In the genomic region with DNA sequence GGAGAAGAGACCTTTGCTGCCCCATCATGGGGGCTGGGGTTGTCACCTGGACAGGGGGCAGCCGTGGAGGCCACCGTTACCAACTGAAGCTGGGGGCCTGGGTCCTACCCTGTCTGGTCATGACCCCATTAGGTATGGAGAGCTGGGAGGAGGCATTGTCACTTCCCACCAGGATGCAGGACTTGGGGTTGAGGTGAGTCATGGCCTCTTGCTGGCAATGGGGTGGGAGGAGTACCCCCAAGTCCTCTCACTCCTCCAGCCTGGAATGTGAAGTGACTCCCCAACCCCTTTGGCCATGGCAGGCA, we compare ENCODE assay signal across 18 cellular contexts. TPM values are rescaled to one million over a fixed set of nuclear protein-coding genes. Genes with fewer than 3 reads are reported as not detected.
DNase-seq lines count a peak whose midpoint lies in the region; ATAC-seq, FAIRE-seq and TF ChIP-seq lines count a peak whose summit lies in the region.
"Had no signal": no experiment of that assay in that cellular context is flagged by ENCODE, and none has a peak within 500 bp of the region (broad histone marks: within the 10 kb centered on the region; RNA-seq: fewer than 3 reads in every experiment).

No MANE protein-coding gene starts in this region.

- no peak for TF ChIP-seq EP300 in H1 (IDR thresholded peaks at IDR 0.05; ENCODE audit: borderline replicate concordance in 1 of 2, low read depth in 2 of 2, low read length in 2 of 2)

- no peaks in the 10 kb centered on the region for H3K9me3 ChIP-seq in H1 (ENCODE audit: insufficient read depth in 2 of 2, low read depth in 1 of 2, low read length in 1 of 2)
- no peaks in the 10 kb centered on the region for H3K9me3 ChIP-seq in spleen
- H3K9me3 ChIP-seq: gastroesophageal sphincter, pancreas, SJSA1 had no signal

- no peak overlapping the region for H3K9ac ChIP-seq in H1 (replicated peaks in 1 of 4; ENCODE audit: extremely low read depth in 1 of 4, low read depth in 3 of 4, low read length in 3 of 4)

- H4K5ac ChIP-seq in H1 (ENCODE audit: insufficient read length, low read depth, low read length) = no peak overlapping the region

- DNase-seq in T-helper 1 cell (no peak), H1 (ENCODE audit: low read depth in 1 of 2, low spot score in 2 of 2) (no peak), spleen (peak; percentile 76), COR-L47 (lab: John Stamatoyannopoulos, UW) (no peak)
- DNase-seq: activated gamma-delta T cell; NCI-H1092 treated with DMSO at 0.1 percent for 48 hours; pancreas; stimulated activated CD4-positive, alpha-beta T cell treated with anti-CD3 and anti-CD28 coated beads, Interleukin-1b, Interleukin-23, amount 100 ng/mL, for 48 hours had no signal

- no peak for FAIRE-seq in H1 (lab: Jason Lieb, UNC)
- FAIRE-seq: pancreas had no signal

- no peak overlapping the region for H3K4ac ChIP-seq in H1 (replicated peaks; ENCODE audit: insufficient read length, low read depth, low read length)

- H3K27me3 Mint-ChIP-seq in T-helper 1 cell treated with Interleukin-12 subunit alpha and Interleukin-12 subunit beta and Interleukin-4 antibody, amounts not matched to agents 30 μg/mL and 1 μg/mL, for 36 hours (ENCODE audit: low read depth) = peaks cover 14% of the 10 kb centered on the region

- H3K23me2 ChIP-seq in H1 (ENCODE audit: low read depth, low read length) = peaks cover 12% of the 10 kb centered on the region; the same call in 1 of the 2 replicates

- CTCF ChIA-PET in H1 (lab: Charles Lee; ENCODE audit: partially characterized antibody) = interaction anchor here (0.7 to 4.4 kb wide), 20 partner anchors 9 to 336 kb away, joined by 3 to 26 read pairs (median 4); a partner anchor contains a TSS

- H3K27me3 ChIP-seq in H1 (replicated peaks in 1 of 4; ENCODE audit: control insufficient read depth in 3 of 4, extremely low read depth in 1 of 4, insufficient read depth in 3 of 4, low read length in 3 of 4) (peaks cover 0 to 3% (median 0%) of the 10 kb centered on the region in 4 experiments; a peak in 2 of 7 replicates), spleen (replicated peaks in 1 of 7) (no peaks in the 10 kb centered on the region)
- H3K27me3 ChIP-seq: gastroesophageal sphincter, pancreas, SJSA1 had no signal

- H3K36me3 Mint-ChIP-seq in T-helper 1 cell treated with Interleukin-12 subunit alpha and Interleukin-12 subunit beta and Interleukin-4 antibody, amounts not matched to agents 30 μg/mL and 1 μg/mL, for 36 hours (ENCODE audit: low read depth) = peaks cover 37% of the 10 kb centered on the region

- POLR2A ChIA-PET in H1 (lab: Charles Lee; ENCODE audit: partially characterized antibody) = interaction anchor here (0.7 to 15.7 kb wide), 15 partner anchors 7 to 154 kb away, joined by 3 to 241 read pairs (median 6); a partner anchor contains a TSS

- H3K4me1 ChIP-seq in H1 (replicated peaks in 1 of 4; ENCODE audit: control insufficient read depth in 3 of 4, insufficient read depth in 4 of 4, low read length in 3 of 4) = peaks cover 6 to 52% (median 21%) of the 10 kb centered on the region in 4 experiments
- H3K4me1 ChIP-seq in spleen = peaks cover 81 to 100% (median 94%) of the 10 kb centered on the region in 6 donors

- peaks cover 35 to 48% of the 10 kb centered on the region in 2 experiments for H4K20me1 ChIP-seq in H1 (replicated peaks in 1 of 2; ENCODE audit: control insufficient read depth in 1 of 2, insufficient read depth in 2 of 2, low read length in 2 of 2)

- H2BK5ac ChIP-seq in H1 (ENCODE audit: low read depth, low read length) = peak overlapping the region; percentile 78; the same call in 1 of the 2 replicates

- H2BK20ac ChIP-seq in H1 (ENCODE audit: low read length) = no peak overlapping the region

- intact Hi-C loops in spleen (cut with DNase I; ENCODE audit: low total_unique reads) = loop anchor here (10.0 kb wide), 1 partner anchor 53 kb away; a partner anchor contains a TSS

- no peak overlapping the region for H3K14ac ChIP-seq in H1 (ENCODE audit: insufficient read length)

- H3K4me2 ChIP-seq in H1 (ENCODE audit: insufficient read depth in 1 of 2, low read depth in 2 of 2, low read length in 2 of 2) = no peak overlapping the region

- H3K9me3 Mint-ChIP-seq in T-helper 1 cell treated with Interleukin-12 subunit alpha and Interleukin-12 subunit beta and Interleukin-4 antibody, amounts not matched to agents 30 μg/mL and 1 μg/mL, for 36 hours = no peaks in the 10 kb centered on the region

- H2AK5ac ChIP-seq in H1 (ENCODE audit: low read depth, low read length) = no peak overlapping the region

- H3K36me3 ChIP-seq in H1 (ENCODE audit: control insufficient read depth in 2 of 4, insufficient read depth in 4 of 4, low read length in 3 of 4) (peaks cover 3 to 30% (median 13%) of the 10 kb centered on the region in 4 experiments; a peak in 6 of 8 replicates), spleen (peaks cover 0 to 70% (median 34%) of the 10 kb centered on the region in 6 donors)
- H3K36me3 ChIP-seq: pancreas had no signal

- no peak overlapping the region for H2BK12ac ChIP-seq in H1 (ENCODE audit: low read depth, low read length)

- H3K4me3 ChIP-seq in H1 (ENCODE audit: extremely low read depth in 1 of 4, insufficient read depth in 2 of 4, low read depth in 3 of 4, low read length in 4 of 4) = no peak overlapping the region
- H3K4me3 ChIP-seq in spleen = peak overlapping the region in 1 of 8 donors; percentile 11
- H3K4me3 ChIP-seq: gastroesophageal sphincter, pancreas, SJSA1 had no signal

- H3K79me2 ChIP-seq in H1 (ENCODE audit: control insufficient read depth in 1 of 2, insufficient read depth in 2 of 2, low read length in 2 of 2) = peaks cover 0 to 44% of the 10 kb centered on the region in 2 experiments; a peak in 3 of 4 replicates

- no peak for ATAC-seq in GM18861 (IDR thresholded peaks at IDR 0.05; ENCODE audit: unreplicated experiment)
- ATAC-seq in GM18519 (IDR thresholded peaks at IDR 0.05; ENCODE audit: low FRiP score, unreplicated experiment) = no peak
- ATAC-seq: gastroesophageal sphincter, pancreas had no signal

- H4K91ac ChIP-seq in H1 (replicated peaks; ENCODE audit: insufficient read length, low read length) = no peak overlapping the region

- no peak overlapping the region for H3K4me3 Mint-ChIP-seq in T-helper 1 cell treated with Interleukin-12 subunit alpha and Interleukin-12 subunit beta and Interleukin-4 antibody, amounts not matched to agents 30 μg/mL and 1 μg/mL, for 36 hours

- H3K27ac Mint-ChIP-seq in T-helper 1 cell treated with Interleukin-12 subunit alpha and Interleukin-12 subunit beta and Interleukin-4 antibody, amounts not matched to agents 30 μg/mL and 1 μg/mL, for 36 hours = peak overlapping the region; percentile 72

- peaks cover 21% of the 10 kb centered on the region for H3K79me1 ChIP-seq in H1 (ENCODE audit: low read depth, low read length)

- TF ChIP-seq CTCF in VCaP (conservative IDR thresholded peaks at IDR 0.05) (peak; percentile 12; the same call in 1 of the 2 replicates), H1 (IDR thresholded peaks at IDR 0.05; ENCODE audit: control extremely low read depth in 1 of 3, insufficient read depth in 1 of 3, low read depth in 1 of 3, low read length in 3 of 3) (no peak), spleen (IDR thresholded peaks at IDR 0.05 in 8 of 11, conservative IDR thresholded peaks at IDR 0.05 in 3 of 11) (no peak)

- no peak overlapping the region for H2BK15ac ChIP-seq in H1 (ENCODE audit: low read length)

- H3K27ac ChIP-seq in VCaP (peak overlapping the region; percentile 91; the same call in 1 of the 2 replicates), H1 (ENCODE audit: low read depth, low read length) (no peak overlapping the region), spleen (peak overlapping the region in 6 of 8 donors; percentile 35 to 99 (median 97))
- H3K27ac ChIP-seq: 22Rv1, pancreas, SJSA1 had no signal

- H3K56ac ChIP-seq in H1 (replicated peaks; ENCODE audit: insufficient read length, low read depth, low read length) = no peak overlapping the region

- 88% methylated on average over 2 of the region's 2 CpGs; no CpG with 5 or more reads in 1 of the 2 experiments for WGBS in H1 (ENCODE audit: extremely low coverage in 1 of 2, insufficient coverage in 1 of 2, insufficient read length in 1 of 2, insufficient replicate concordance in 2 of 2, low coverage in 1 of 2, low lambda C conversion rate in 2 of 2, missing lambda C conversion rate in 1 of 2), 2 experiments
- 71 to 77% (median 72%) methylated on average over 2 of the region's 2 CpGs; no CpG with 5 or more reads in 1 of the 5 donors for WGBS in spleen, 5 donors

- no peak overlapping the region for H3K23ac ChIP-seq in H1 (ENCODE audit: insufficient read length)

- H4K8ac ChIP-seq in H1 (ENCODE audit: extremely low read depth, insufficient read depth, low read length) = no peak overlapping the region

- H3K18ac ChIP-seq in H1 (ENCODE audit: extremely low read depth, low read length) = no peak overlapping the region

- no peak overlapping the region for H2AFZ ChIP-seq in H1 (ENCODE audit: low read length)

- H2BK120ac ChIP-seq in H1 (replicated peaks; ENCODE audit: low read depth, low read length) = no peak overlapping the region

- H3K4me1 Mint-ChIP-seq in T-helper 1 cell treated with Interleukin-12 subunit alpha and Interleukin-12 subunit beta and Interleukin-4 antibody, amounts not matched to agents 30 μg/mL and 1 μg/mL, for 36 hours (ENCODE audit: low read depth) = peaks cover 68% of the 10 kb centered on the region

- no peak for TF ChIP-seq RAD21 in H1 (IDR thresholded peaks at IDR 0.05 in 1 of 2, conservative IDR thresholded peaks at IDR 0.05 in 1 of 2; ENCODE audit: low read depth in 2 of 2, low read length in 2 of 2)

- TF ChIP-seq POLR2A in H1 (IDR thresholded peaks at IDR 0.05; ENCODE audit: control extremely low read depth in 1 of 2, low read depth in 2 of 2, low read length in 2 of 2) (no peak), spleen (IDR thresholded peaks at IDR 0.05) (no peak)

RNA-seq across cellular contexts. Expression of a gene that starts 9.0 kb away (rescaled TPM):
- total RNA-seq in H1 (2021; fragmentation: NEBNext Ultra II Directional; extraction: Animal tissue kit (Norgen Biotek cat#: 25700)) = 101 and 103 TPM in 2 replicates
- 86.9 and 101 TPM in 2 replicates for polyA plus RNA-seq in H1 (2011; rRNA removed)
- polyA plus RNA-seq in H1 (2011; cell fraction: cytosol; rRNA removed) = 92.3 TPM
- polyA plus RNA-seq in H1 (2011; cell fraction: nucleus; rRNA removed) = 115 TPM
- 67.8 to 136 TPM (median 115 TPM) in 4 replicates for polyA plus RNA-seq in H1 (2012, experiment 1 of 2)
- 88.1 TPM for polyA plus RNA-seq in H1 (2012, experiment 2 of 2)
- 71.6 TPM for polyA plus RNA-seq in H1 (2013, experiment 1 of 2)
- 70.0 TPM for polyA plus RNA-seq in H1 (2013, experiment 2 of 2)
- 53.1 and 75.3 TPM in 2 replicates for polyA minus RNA-seq in H1 (2011; rRNA and poly(A)+ RNA removed)
- 54.2 TPM for polyA minus RNA-seq in H1 (2011; cell fraction: cytosol; rRNA and poly(A)+ RNA removed)
- 66.5 TPM for polyA minus RNA-seq in H1 (2011; cell fraction: nucleus; rRNA and poly(A)+ RNA removed)
- 100 to 1,000 TPM; 136 to 198 (median 156) TPM for total RNA-seq in spleen
- 100 to 1,000 TPM; 109 to 238 (median 188) TPM for polyA plus RNA-seq in spleen

RNA-seq across cellular contexts. Expression of a gene that starts 29.9 kb away (rescaled TPM):
- total RNA-seq in H1 (2021; fragmentation: NEBNext Ultra II Directional; extraction: Animal tissue kit (Norgen Biotek cat#: 25700)) = 15.8 and 15.9 TPM in 2 replicates
- polyA plus RNA-seq in H1 (2011; rRNA removed) (28.6 and 42.1 TPM in 2 replicates), spleen (10 to 100 TPM; 78.5 to 95.3 (median 82.2) TPM)
- polyA plus RNA-seq in H1 (2011; cell fraction: cytosol; rRNA removed) = 29.6 TPM
- 33.6 TPM for polyA plus RNA-seq in H1 (2011; cell fraction: nucleus; rRNA removed)
- 9.8 to 26.8 TPM (median 21.5 TPM) in 4 replicates for polyA plus RNA-seq in H1 (2012, experiment 1 of 2)
- polyA plus RNA-seq in H1 (2012, experiment 2 of 2) = 21.1 TPM
- 11.6 TPM for polyA plus RNA-seq in H1 (2013, experiment 1 of 2)
- polyA plus RNA-seq in H1 (2013, experiment 2 of 2) = 13.2 TPM
- polyA minus RNA-seq in H1 (2011; rRNA and poly(A)+ RNA removed) = 7.0 and 9.0 TPM in 2 replicates
- 8.1 TPM for polyA minus RNA-seq in H1 (2011; cell fraction: cytosol; rRNA and poly(A)+ RNA removed)
- polyA minus RNA-seq in H1 (2011; cell fraction: nucleus; rRNA and poly(A)+ RNA removed) = 4.1 TPM
- 10 to 100 TPM; 36.8 to 69.8 (median 53.0) TPM for total RNA-seq in spleen

RNA-seq across cellular contexts. Expression of a gene that starts 32.7 kb away (rescaled TPM):
- total RNA-seq in H1 (2021; fragmentation: NEBNext Ultra II Directional; extraction: Animal tissue kit (Norgen Biotek cat#: 25700)) = not detected in 2 replicates
- polyA plus RNA-seq in H1 (2011; rRNA removed) = not detected in 2 replicates
- not detected for polyA plus RNA-seq in H1 (2011; cell fraction: cytosol; rRNA removed)
- polyA plus RNA-seq in H1 (2011; cell fraction: nucleus; rRNA removed) = 1.3 TPM
- 0.56 TPM in 1 of 4 replicates, not detected in the others for polyA plus RNA-seq in H1 (2012, experiment 1 of 2)
- polyA plus RNA-seq in H1 (2012, experiment 2 of 2) = not detected
- polyA plus RNA-seq in H1 (2013, experiment 1 of 2) = 0.26 TPM
- 0.11 TPM for polyA plus RNA-seq in H1 (2013, experiment 2 of 2)
- polyA minus RNA-seq in H1 (2011; rRNA and poly(A)+ RNA removed) = not detected in 2 replicates
- not detected for polyA minus RNA-seq in H1 (2011; cell fraction: cytosol; rRNA and poly(A)+ RNA removed)
- polyA minus RNA-seq in H1 (2011; cell fraction: nucleus; rRNA and poly(A)+ RNA removed) = not detected
- 1 to 10 TPM in 1 of 7 donors, not detected in 6; 1.5 TPM for total RNA-seq in spleen
- 10 to 100 TPM in 1 of 3 donors, 1 to 10 TPM in 2; 4.5 to 14.2 (median 7.0) TPM for polyA plus RNA-seq in spleen
- total RNA-seq: NCI-H460, SJSA1 had no signal

RNA-seq across cellular contexts. Expression of a gene that starts 42.3 kb away (rescaled TPM):
- total RNA-seq in H1 (2021; fragmentation: NEBNext Ultra II Directional; extraction: Animal tissue kit (Norgen Biotek cat#: 25700)) = not detected in 2 replicates
- polyA plus RNA-seq in H1 (2011; rRNA removed) = 0.33 and 0.46 TPM in 2 replicates
- 0.14 TPM for polyA plus RNA-seq in H1 (2011; cell fraction: cytosol; rRNA removed)
- 0.37 TPM for polyA plus RNA-seq in H1 (2011; cell fraction: nucleus; rRNA removed)
- polyA plus RNA-seq in H1 (2012, experiment 1 of 2) = 0.20 to 0.60 TPM (median 0.29 TPM) in 3 of 4 replicates, not detected in the other
- polyA plus RNA-seq in H1 (2012, experiment 2 of 2) = 0.18 TPM
- polyA plus RNA-seq in H1 (2013, experiment 1 of 2) = 0.10 TPM
- polyA plus RNA-seq in H1 (2013, experiment 2 of 2) = not detected
- polyA minus RNA-seq in H1 (2011; rRNA and poly(A)+ RNA removed) = 0.73 TPM in 1 of 2 replicates, not detected in the other
- polyA minus RNA-seq in H1 (2011; cell fraction: cytosol; rRNA and poly(A)+ RNA removed) = not detected
- not detected for polyA minus RNA-seq in H1 (2011; cell fraction: nucleus; rRNA and poly(A)+ RNA removed)
- under 1 TPM in 1 of 7 donors, not detected in 6; 0.33 TPM for total RNA-seq in spleen
- polyA plus RNA-seq in spleen = not detected
- total RNA-seq: dermis blood vessel endothelial cell, gastroesophageal sphincter, HT1080, NCI-H460, SJSA1 had no signal
- polyA plus RNA-seq: pancreas had no signal

RNA-seq across cellular contexts. Expression of a gene that starts 57.0 kb away (rescaled TPM):
- 201 and 220 TPM in 2 replicates for total RNA-seq in H1 (2021; fragmentation: NEBNext Ultra II Directional; extraction: Animal tissue kit (Norgen Biotek cat#: 25700))
- 202 and 283 TPM in 2 replicates for polyA plus RNA-seq in H1 (2011; rRNA removed)
- 244 TPM for polyA plus RNA-seq in H1 (2011; cell fraction: cytosol; rRNA removed)
- polyA plus RNA-seq in H1 (2011; cell fraction: nucleus; rRNA removed) = 580 TPM
- 183 to 289 TPM (median 274 TPM) in 4 replicates for polyA plus RNA-seq in H1 (2012, experiment 1 of 2)
- polyA plus RNA-seq in H1 (2012, experiment 2 of 2) = 187 TPM
- 254 TPM for polyA plus RNA-seq in H1 (2013, experiment 1 of 2)
- 247 TPM for polyA plus RNA-seq in H1 (2013, experiment 2 of 2)
- 310 and 364 TPM in 2 replicates for polyA minus RNA-seq in H1 (2011; rRNA and poly(A)+ RNA removed)
- 247 TPM for polyA minus RNA-seq in H1 (2011; cell fraction: cytosol; rRNA and poly(A)+ RNA removed)
- 135 TPM for polyA minus RNA-seq in H1 (2011; cell fraction: nucleus; rRNA and poly(A)+ RNA removed)
- total RNA-seq in spleen = 10 to 100 TPM; 52.9 to 76.9 (median 64.0) TPM
- polyA plus RNA-seq in spleen = 10 to 100 TPM; 62.7 to 69.2 (median 67.4) TPM
